ENCODE assay signal across 21 cellular contexts in genomic region chr10:35959103-35959740, GRCh38.
A peak's percentile ranks its signal among the peaks of the same experiment; 100 is the strongest.
DNase-seq lines count a peak whose midpoint lies in the region; ATAC-seq and TF ChIP-seq lines count a peak whose summit lies in the region.
"Had no signal": no experiment of that assay in that cellular context is flagged by ENCODE, and none has a peak within 500 bp of the region (broad histone marks: within the 10 kb centered on the region; RNA-seq: fewer than 3 reads in every experiment).

No MANE protein-coding gene starts in this region.

- 58 to 66% methylated on average over 8 of the region's 8 CpGs for WGBS in body of pancreas, 2 donors

- H3K4me1 Mint-ChIP-seq in nephron = peaks cover 28% of the 10 kb centered on the region

- H3K27ac ChIP-seq in left ventricle myocardium inferior (replicated peaks) (peak overlapping the region; percentile 3), body of pancreas (no peak overlapping the region), dorsolateral prefrontal cortex (no peak overlapping the region)
- H3K27ac ChIP-seq: GM23248 had no signal

- no peak for DNase-seq in left ventricle myocardium inferior
- DNase-seq in left cardiac atrium = no peak
- DNase-seq in fibroblast of mammary gland (ENCODE audit: low read depth) = peak; percentile 24
- DNase-seq in body of pancreas = no peak
- no peak for DNase-seq in NCI-H128 (lab: John Stamatoyannopoulos, UW; ENCODE audit: unreplicated experiment)
- DNase-seq in dorsolateral prefrontal cortex = no peak
- DNase-seq: 8988T, C1 segment of cervical spinal cord, GM23248, Karpas-422, NCI-H1417, NCI-H1930, NCI-H2171, NCI-H446 treated with DMSO at 0.1 percent for 48 hours, NCI-H82, SHP77 had no signal

- intact Hi-C loops in left ventricle myocardium inferior (cut with micrococcal nuclease) = no loop called here
- intact Hi-C loops in left cardiac atrium (cut with DNase I) = no loop called here
- intact Hi-C loops in body of pancreas (cut with DNase I) = no loop called here
- intact Hi-C loops in dorsolateral prefrontal cortex (cut with DNase I) = no loop called here

- no peak for TF ChIP-seq POLR2A in body of pancreas (IDR thresholded peaks at IDR 0.05)

- H3K4me3 ChIP-seq in left ventricle myocardium inferior (no peak overlapping the region), fibroblast of mammary gland (ENCODE audit: control insufficient read depth, low read depth, low read length) (no peak overlapping the region), body of pancreas (no peak overlapping the region), dorsolateral prefrontal cortex (no peak overlapping the region)
- H3K4me3 ChIP-seq: GM12878, GM23248 had no signal

- ATAC-seq in left cardiac atrium = no peak
- ATAC-seq in body of pancreas = no peak
- no peak for ATAC-seq in GM21423 (IDR thresholded peaks at IDR 0.05; ENCODE audit: unreplicated experiment)
- ATAC-seq: GM12878, HepG2, Panc1 had no signal

- TF ChIP-seq CTCF in left ventricle myocardium inferior (IDR thresholded peaks at IDR 0.05; ENCODE audit: borderline replicate concordance) = no peak
- TF ChIP-seq CTCF in fibroblast of mammary gland (conservative IDR thresholded peaks at IDR 0.05; ENCODE audit: control insufficient read depth, insufficient read depth, low read depth, low read length) = no peak
- TF ChIP-seq CTCF in nephron (IDR thresholded peaks at IDR 0.05; ENCODE audit: unreplicated experiment in 3 of 3) = no peak
- no peak for TF ChIP-seq CTCF in body of pancreas (IDR thresholded peaks at IDR 0.05)
- no peak for TF ChIP-seq CTCF in dorsolateral prefrontal cortex (IDR thresholded peaks at IDR 0.05 in 54 of 56, conservative IDR thresholded peaks at IDR 0.05 in 2 of 56; ENCODE audit: low read depth in 1 of 56, partially characterized antibody in 56 of 56)

- H3K9me3 ChIP-seq in left ventricle myocardium inferior (replicated peaks) (no peaks in the 10 kb centered on the region), body of pancreas (no peaks in the 10 kb centered on the region)

- peaks cover 3% of the 10 kb centered on the region for H3K9me3 Mint-ChIP-seq in nephron

- H3K4me1 ChIP-seq in left ventricle myocardium inferior (peaks cover 7% of the 10 kb centered on the region), body of pancreas (no peaks in the 10 kb centered on the region)

- H3K27me3 Mint-ChIP-seq in nephron (ENCODE audit: low read depth) = peaks cover 4% of the 10 kb centered on the region

- no peak overlapping the region for H3K4me3 Mint-ChIP-seq in nephron

- H3K36me3 ChIP-seq in left ventricle myocardium inferior (no peaks in the 10 kb centered on the region), body of pancreas (replicated peaks in 1 of 2; ENCODE audit: insufficient read depth in 1 of 2, low read depth in 2 of 2) (no peaks in the 10 kb centered on the region)

- H3K27ac Mint-ChIP-seq in nephron = peak overlapping the region; percentile 33 to 93 (median 44)

- H3K27me3 ChIP-seq in left ventricle myocardium inferior (ENCODE audit: low read depth) (no peaks in the 10 kb centered on the region), body of pancreas (no peaks in the 10 kb centered on the region), dorsolateral prefrontal cortex (peaks cover 0 to 8% (median 0%) of the 10 kb centered on the region in 45 donors)

- no peaks in the 10 kb centered on the region for H3K36me3 Mint-ChIP-seq in nephron (ENCODE audit: low read depth)
